In genomic region chr18:78765637-78766281, GRCh38 we compare ENCODE assay signal across 36 cellular contexts.
"Had no signal": no experiment of that assay in that cellular context is flagged by ENCODE, and none has a peak within 500 bp of the region (broad histone marks: within the 10 kb centered on the region; RNA-seq: fewer than 3 reads in every experiment).

No MANE protein-coding gene starts in this region.

- H3K9me3 ChIP-seq: adrenal gland, body of pancreas, breast epithelium, Peyer's patch had no signal

- H3K4me3 Mint-ChIP-seq: activated B cell treated with CpG ODN at 0.5 μM for 24 hours; activated CD4-positive, alpha-beta memory T cell treated with anti-CD3 and anti-CD28 coated beads for 36 hours; activated naive CD4-positive, alpha-beta T cell treated with anti-CD3 and anti-CD28 coated beads for 36 hours; activated T-cell treated with anti-CD3 and anti-CD28 coated beads, Interleukin-2, amount 50 U/mL, for 4 hours; activated T-helper 1 cell treated with anti-CD3 and anti-CD28 coated beads, Interleukin-12 subunit alpha, Interleukin-12 subunit beta, Interleukin-2, Interleukin-4 antibody, amounts not matched to agents 30 ng/mL and 10 ng/mL and 1 ng/mL, durations not matched to agents 14 hours and 24 hours and 36 hours had no signal

- DNase-seq: activated B cell treated with CpG ODN at 0.5 μM for 24 hours; activated CD4-positive, alpha-beta memory T cell treated with anti-CD3 and anti-CD28 coated beads for 36 hours; activated CD4-positive, alpha-beta T cell treated with anti-CD3 and anti-CD28 coated beads for 4 hours; activated CD4-positive, alpha-beta T cell treated with anti-CD3 and anti-CD28 coated beads, Interleukin-2, amount 50 U/mL, for 1 hour; activated CD4-positive, CD25-positive, alpha-beta regulatory T cell treated with anti-CD3 and anti-CD28 coated beads, Interleukin-2, amount 50 U/mL, for 72 hours; activated CD8-positive, alpha-beta memory T cell treated with anti-CD3 and anti-CD28 coated beads, Interleukin-2, amount 50 U/mL, for 4 hours; activated gamma-delta T cell treated with Interleukin-2 at 50 U/mL for 16 hours; activated naive CD4-positive, alpha-beta T cell treated with anti-CD3 and anti-CD28 coated beads for 36 hours; activated T-cell treated with anti-CD3 and anti-CD28 coated beads for 4 hours; activated T-cell treated with anti-CD3 and anti-CD28 coated beads, Interleukin-2, amount 50 U/mL, for 4 hours; body of pancreas; Kasumi-1; KG1; MM.1S; MV-4-11; NCI-H1092; NCI-H1436 treated with DMSO at 0.1 percent for 48 hours; NCI-H1694 treated with DMSO at 0.1 percent for 48 hours; NCI-H2029; NCI-H345; NCI-H524 treated with DMSO at 0.1 percent for 48 hours; NK-92 treated with Interleukin-12 subunit alpha and Interleukin-12 subunit beta, amount 100 ng/mL, for 24 hours; PC-3; RPMI8226; SIG-M5; SW 1271; T-helper 1 cell; T-helper 2 cell; T-helper 9 cell had no signal

- ATAC-seq: activated naive CD4-positive, alpha-beta T cell treated with anti-CD3 and anti-CD28 coated beads, Interleukin-2, amount 50 U/mL, for 72 hours; activated T-cell treated with anti-CD3 and anti-CD28 coated beads, Interleukin-2, amount 50 U/mL, for 4 hours; body of pancreas; PC-3; SK-N-SH treated with all-trans-retinoic acid at 6 μM for 48 hours had no signal

- FAIRE-seq: astrocyte had no signal

- H3K4me1 ChIP-seq: adrenal gland, breast epithelium, Peyer's patch had no signal

- H3K27me3 Mint-ChIP-seq: activated B cell treated with CpG ODN at 0.5 μM for 24 hours had no signal

- H3K27ac Mint-ChIP-seq: activated B cell treated with CpG ODN at 0.5 μM for 24 hours; activated CD4-positive, alpha-beta memory T cell treated with anti-CD3 and anti-CD28 coated beads for 36 hours; activated naive CD4-positive, alpha-beta T cell treated with anti-CD3 and anti-CD28 coated beads for 36 hours; activated naive CD4-positive, alpha-beta T cell treated with anti-CD3 and anti-CD28 coated beads, Interleukin-2, amount 50 U/mL, for 72 hours; activated T-helper 1 cell treated with anti-CD3 and anti-CD28 coated beads, Interleukin-12 subunit alpha, Interleukin-12 subunit beta, Interleukin-2, Interleukin-4 antibody, amounts not matched to agents 30 ng/mL and 10 ng/mL and 1 ng/mL, durations not matched to agents 14 hours and 24 hours and 36 hours had no signal

- H3K36me3 Mint-ChIP-seq: activated CD4-positive, alpha-beta memory T cell treated with anti-CD3 and anti-CD28 coated beads for 36 hours; activated naive CD4-positive, alpha-beta T cell treated with anti-CD3 and anti-CD28 coated beads, Interleukin-2, amount 50 U/mL, for 72 hours had no signal

- H3K4me3 ChIP-seq: adrenal gland, body of pancreas, breast epithelium, Peyer's patch had no signal

- H3K27me3 ChIP-seq: adrenal gland, body of pancreas, Peyer's patch had no signal

- H3K4me1 Mint-ChIP-seq: activated B cell treated with CpG ODN at 0.5 μM for 24 hours had no signal

- H3K36me3 ChIP-seq: adrenal gland, breast epithelium, Peyer's patch had no signal

- H3K27ac ChIP-seq: adrenal gland, body of pancreas, breast epithelium, Peyer's patch had no signal
